In genomic region chr11:102111787-102112653, GRCh38 we compare ENCODE assay signal across 7 cellular contexts. TPM values are rescaled to one million over a fixed set of nuclear protein-coding genes. Genes with fewer than 3 reads are reported as not detected.
DNase-seq lines count a peak whose midpoint lies in the region; ATAC-seq and TF ChIP-seq lines count a peak whose summit lies in the region.

No MANE protein-coding gene starts in this region.

- H2BK120ac ChIP-seq in mesendoderm (ENCODE audit: low read depth, low read length), result peak overlapping the region; percentile 99

- CTCF ChIA-PET in HCT116 (lab: Charles Lee), result no interaction called here

- no peak for TF ChIP-seq POLR2A in HCT116 (IDR thresholded peaks at IDR 0.05; ENCODE audit: borderline replicate concordance, extremely low read depth, insufficient read depth, insufficient read length)

- H3K9me2 ChIP-seq in HCT116 (ENCODE audit: insufficient read depth), result no peaks in the 10 kb centered on the region

- POLR2A ChIA-PET in HCT116 (lab: Charles Lee), result interaction anchor here (1.1 kb wide), 1 partner anchor 131 kb away, joined by 6 read pairs; no protein-coding TSS in a partner anchor

- DNase-seq in HCT116 (ENCODE audit: low read depth, low spot score), result peak; percentile 98
- DNase-seq in T1000 (lab: John Stamatoyannopoulos, UW), result peak; percentile 24
- no peak for DNase-seq in mesendoderm
- no peak for DNase-seq in upper lobe of right lung
- DNase-seq in middle frontal gyrus (ENCODE audit: extremely low spot score, low spot score), result no peak
- DNase-seq in inferior parietal cortex (ENCODE audit: extremely low spot score), result no peak

- BruUV-seq in HCT116 (replicated peaks; lab: Mats Ljungman, UMichigan), result TSS peak; percentile 49

- H3K23ac ChIP-seq in mesendoderm (ENCODE audit: low read length), result no peak overlapping the region

- no peak overlapping the region for H2BK15ac ChIP-seq in mesendoderm (replicated peaks; ENCODE audit: low read depth)

- TF ChIP-seq CTCF in HCT116 (IDR thresholded peaks at IDR 0.05 in 2 of 3, conservative IDR thresholded peaks at IDR 0.05 in 1 of 3; ENCODE audit: borderline replicate concordance in 1 of 3, insufficient read depth in 1 of 3, low read depth in 2 of 3, low read length in 2 of 3) (no peak), upper lobe of right lung (IDR thresholded peaks at IDR 0.05) (no peak)

- no peak overlapping the region for H2AFZ ChIP-seq in HCT116 (ENCODE audit: low read depth, low read length, poor library complexity, severe bottlenecking)

- no peak overlapping the region for H4K8ac ChIP-seq in mesendoderm (ENCODE audit: low read depth, low read length)

- H3K9me3 ChIP-seq in HCT116 (ENCODE audit: control insufficient read depth in 1 of 2, insufficient read depth in 1 of 2, low read depth in 1 of 2, low read length in 2 of 2), result no peaks in the 10 kb centered on the region
- no peaks in the 10 kb centered on the region for H3K9me3 ChIP-seq in endocrine pancreas (ENCODE audit: control insufficient read depth, low read length)
- H3K9me3 ChIP-seq in upper lobe of right lung, result no peaks in the 10 kb centered on the region

- peak overlapping the region; percentile 100 for H3K18ac ChIP-seq in mesendoderm (ENCODE audit: low read length)

- H2AK5ac ChIP-seq in mesendoderm (ENCODE audit: low read length), result no peak overlapping the region

- H3K27me3 ChIP-seq in HCT116 (ENCODE audit: insufficient read depth, low read length) (no peaks in the 10 kb centered on the region), endocrine pancreas (ENCODE audit: control insufficient read depth, insufficient read depth, low read length) (no peaks in the 10 kb centered on the region), mesendoderm (ENCODE audit: insufficient read depth, low read length, poor library complexity) (no peaks in the 10 kb centered on the region), upper lobe of right lung (peaks cover 4% of the 10 kb centered on the region)

- H3K4me1 ChIP-seq in HCT116 (ENCODE audit: control insufficient read depth in 1 of 2, insufficient read depth in 2 of 2, low read length in 2 of 2) (peaks cover 51 to 70% of the 10 kb centered on the region in 2 experiments), endocrine pancreas (ENCODE audit: control insufficient read depth, insufficient read depth, low read length) (no peaks in the 10 kb centered on the region), mesendoderm (ENCODE audit: control insufficient read depth, low read depth, low read length) (peaks cover 2% of the 10 kb centered on the region), upper lobe of right lung (peaks cover 24% of the 10 kb centered on the region)

- RAD21 ChIA-PET in HCT116 (lab: Charles Lee; ENCODE audit: low non-redundant PET in 1 of 2, low total read pairs in 2 of 2, uncharacterized antibody in 2 of 2, unreplicated experiment in 2 of 2), result no interaction called here

- TF ChIP-seq RAD21 in HCT116 (IDR thresholded peaks at IDR 0.05; ENCODE audit: low read depth), result peak; percentile 43

- H3K4ac ChIP-seq in mesendoderm (ENCODE audit: low read depth, low read length), result peak overlapping the region; percentile 81

- peak; percentile 69 for ATAC-seq in HCT116
- peak; percentile 5 for ATAC-seq in upper lobe of right lung

- H3K36me3 ChIP-seq in HCT116 (ENCODE audit: control insufficient read depth in 1 of 2, insufficient read depth in 2 of 2, low read length in 2 of 2), result peaks cover 0 to 16% of the 10 kb centered on the region in 2 experiments; a peak in 1 of 4 replicates
- no peaks in the 10 kb centered on the region for H3K36me3 ChIP-seq in endocrine pancreas (ENCODE audit: control insufficient read depth, insufficient read depth, low read length)
- no peaks in the 10 kb centered on the region for H3K36me3 ChIP-seq in mesendoderm (ENCODE audit: control insufficient read depth, insufficient read depth, low read length)
- H3K36me3 ChIP-seq in upper lobe of right lung, result peaks cover 10% of the 10 kb centered on the region

- peak overlapping the region; percentile 82 to 83 for H3K4me3 ChIP-seq in HCT116 (replicated peaks in 1 of 2; ENCODE audit: low read depth in 1 of 2, low read length in 2 of 2)
- H3K4me3 ChIP-seq in endocrine pancreas (ENCODE audit: control insufficient read depth, insufficient read depth, low read length), result peak overlapping the region; percentile 40
- H3K4me3 ChIP-seq in mesendoderm (ENCODE audit: low read length), result peak overlapping the region; percentile 61
- H3K4me3 ChIP-seq in upper lobe of right lung, result peak overlapping the region; percentile 80

- intact Hi-C loops in HCT116 (cut with micrococcal nuclease), result loop anchor here (5.0 kb wide), 3 partner anchors 60 to 155 kb away; no protein-coding TSS in a partner anchor
- intact Hi-C loops in upper lobe of right lung (cut with DNase I), result no loop called here

- H3K9ac ChIP-seq in HCT116 (ENCODE audit: low read length) (peak overlapping the region; percentile 96), endocrine pancreas (ENCODE audit: control insufficient read depth, insufficient read depth, low read length) (peak overlapping the region; percentile 41), mesendoderm (ENCODE audit: low read length) (peak overlapping the region; percentile 85)

- peak overlapping the region; percentile 41 for H2BK5ac ChIP-seq in mesendoderm (ENCODE audit: low read length)

- H3K27ac ChIP-seq in HCT116 (ENCODE audit: low read depth, low read length) (peak overlapping the region; percentile 100), mesendoderm (ENCODE audit: low read depth, low read length) (peak overlapping the region; percentile 100), upper lobe of right lung (peak overlapping the region; percentile 88)

- no peaks in the 10 kb centered on the region for H3K79me1 ChIP-seq in mesendoderm (ENCODE audit: low read length)

- no CpG with 5 or more reads among the region's 23 CpGs for WGBS in mesendoderm (ENCODE audit: extremely low coverage, insufficient coverage, low lambda C conversion rate)

- H3K79me2 ChIP-seq in HCT116 (ENCODE audit: insufficient read depth, low read length) (peaks cover 63% of the 10 kb centered on the region), mesendoderm (ENCODE audit: control insufficient read depth, insufficient read depth, low read length) (peaks cover 23% of the 10 kb centered on the region)

- H4K5ac ChIP-seq in mesendoderm (ENCODE audit: low read length), result peak overlapping the region; percentile 44

- H3K56ac ChIP-seq in mesendoderm (ENCODE audit: low read length), result peak overlapping the region; percentile 87

- no peaks in the 10 kb centered on the region for H4K20me1 ChIP-seq in HCT116 (ENCODE audit: insufficient read depth)

- H3K4me2 ChIP-seq in HCT116 (ENCODE audit: low read length), result peak overlapping the region; percentile 91
- peak overlapping the region; percentile 74 for H3K4me2 ChIP-seq in mesendoderm (ENCODE audit: low read length)

TF ChIP-seq in HCT116, 20 proteins besides CTCF, POLR2A, EP300 and RAD21 (continues in another document):
- TF ChIP-seq CBX3 (IDR thresholded peaks at IDR 0.05; ENCODE audit: low read depth) (peak; percentile 85), FOSL1 (IDR thresholded peaks at IDR 0.05; ENCODE audit: low read depth) (peak; percentile 99), SP1 (IDR thresholded peaks at IDR 0.05; ENCODE audit: low read depth) (peak; percentile 96), ZNF274 (IDR thresholded peaks at IDR 0.05; ENCODE audit: low read depth, low read length) (no peak), EZH2phosphoT487 (IDR thresholded peaks at IDR 0.05; ENCODE audit: borderline replicate concordance) (no peak), ZBTB33 (IDR thresholded peaks at IDR 0.05; ENCODE audit: extremely low read depth, insufficient replicate concordance, low read length) (no peak), SIN3A (IDR thresholded peaks at IDR 0.05; ENCODE audit: low read depth) (peak; percentile 97), TCF7L2 (IDR thresholded peaks at IDR 0.05; ENCODE audit: borderline replicate concordance, extremely low read depth, insufficient read depth, insufficient read length) (peak; percentile 99), YY1 (IDR thresholded peaks at IDR 0.05; ENCODE audit: extremely low read depth, insufficient replicate concordance, low read depth, low read length) (peak; percentile 76), EGR1 (IDR thresholded peaks at IDR 0.05; ENCODE audit: low read depth) (no peak), MAX (IDR thresholded peaks at IDR 0.05) (peak; percentile 85), POLR2AphosphoS5 (IDR thresholded peaks at IDR 0.05; ENCODE audit: low read depth, low read length) (no peak; the same call in 1 of the 2 replicates), EZH2 (IDR thresholded peaks at IDR 0.05) (no peak)
- TF ChIP-seq, protein P1, sequence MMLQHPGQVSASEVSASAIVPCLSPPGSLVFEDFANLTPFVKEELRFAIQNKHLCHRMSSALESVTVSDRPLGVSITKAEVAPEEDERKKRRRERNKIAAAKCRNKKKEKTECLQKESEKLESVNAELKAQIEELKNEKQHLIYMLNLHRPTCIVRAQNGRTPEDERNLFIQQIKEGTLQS (IDR thresholded peaks at IDR 0.05), result no peak; the same call in 1 of the 2 replicates

RNA-seq across cellular contexts. Expression of gene YAP1, which starts 1.8 kb away (rescaled TPM):
- 88.6 TPM for total RNA-seq in HCT116 (2021; ENCODE audit: unreplicated experiment)
- 62.8 and 64.2 TPM in 2 replicates for polyA plus RNA-seq in HCT116 (2012)
- polyA plus RNA-seq in mesendoderm (2013, experiment 1 of 2), result 87.6 TPM
- 85.5 TPM for polyA plus RNA-seq in mesendoderm (2013, experiment 2 of 2)
- total RNA-seq in upper lobe of right lung, result 127 TPM

Comparison
In these comparisons a context has a peak if more than half of its experiments do, and no peak if none do; other contexts are left out.
1. DNase-seq: peak in HCT116 (single experiment) and T1000 (single experiment); none in mesendoderm (single experiment), upper lobe of right lung (single experiment), middle frontal gyrus (single experiment) and inferior parietal cortex (single experiment).
2. H3K9ac ChIP-seq: peak in every context shown above with its lines; median percentile 96 in HCT116; 85 in mesendoderm; 41 in endocrine pancreas.
3. Peak in every context shown above with its lines, with median percentiles within 50 percentile points of each other: H3K27ac ChIP-seq and H3K4me3 ChIP-seq.